ENCODE assay signal across 5 cellular contexts in the genomic region with DNA sequence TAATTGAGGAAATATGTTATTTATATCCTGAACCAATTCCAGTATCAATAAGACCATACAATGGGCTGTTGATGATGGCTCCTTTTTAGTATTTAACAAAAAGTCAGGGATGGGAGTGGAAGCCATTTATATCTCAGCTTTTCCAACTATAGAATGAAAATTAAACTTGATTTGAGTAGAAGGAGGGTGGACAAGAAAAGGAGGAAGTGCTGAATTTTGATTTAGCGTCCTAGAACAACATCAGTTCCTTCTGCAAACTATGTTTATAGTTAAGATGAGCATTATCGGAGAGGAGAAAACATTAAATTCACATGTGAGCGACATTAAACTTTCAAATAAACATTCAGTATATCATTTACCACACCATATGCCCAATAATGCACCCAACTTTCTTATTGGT.
"Had no signal": no experiment of that assay in that cellular context is flagged by ENCODE, and none has a peak within 500 bp of the region (broad histone marks: within the 10 kb centered on the region; RNA-seq: fewer than 3 reads in every experiment).

No MANE protein-coding gene starts in this region.

- DNase-seq: H9, HCEC 1CT, IMR-90, KBM-7 had no signal

- H3K4me3 ChIP-seq: GM23338 had no signal
